In genomic region chr15:52283281-52283680, GRCh38 we compare ENCODE assay signal across 30 cellular contexts.
"Had no signal": no experiment of that assay in that cellular context is flagged by ENCODE, and none has a peak within 500 bp of the region (broad histone marks: within the 10 kb centered on the region; RNA-seq: fewer than 3 reads in every experiment).

No MANE protein-coding gene starts in this region.

- H3K4me3 ChIP-seq: left ventricle myocardium inferior, lung, neural progenitor cell, ovary, prostate gland, skin epidermis, stomach, thoracic aorta, tibial nerve, uterus had no signal

- H3K4me1 Mint-ChIP-seq: naive B cell; natural killer cell; stimulated activated naive B cell treated with anti-CD40 and anti-IgM and Interleukin-4, amounts not matched to agents 10 μg/mL and 1 μg/mL and 100 μg/mL, for 72 hours had no signal

- H3K27ac Mint-ChIP-seq: mesothelial cell of epicardium; naive B cell; natural killer cell; nephron progenitor cell; neural progenitor cell; stimulated activated naive B cell treated with anti-CD40 and anti-IgM and Interleukin-4, amounts not matched to agents 10 μg/mL and 1 μg/mL and 100 μg/mL, for 72 hours had no signal

- H3K4me1 ChIP-seq: tibial nerve, uterus had no signal

- H3K27me3 Mint-ChIP-seq: naive B cell; stimulated activated naive B cell treated with anti-CD40 and anti-IgM and Interleukin-4, amounts not matched to agents 10 μg/mL and 1 μg/mL and 100 μg/mL, for 72 hours; type B pancreatic cell had no signal

- H3K9me3 ChIP-seq: left ventricle myocardium inferior, neutrophil, ovary, prostate gland, stomach, thoracic aorta, tibial nerve, uterus had no signal

- H3K9me3 Mint-ChIP-seq: naive B cell; natural killer cell; stimulated activated naive B cell treated with anti-CD40 and anti-IgM and Interleukin-4, amounts not matched to agents 10 μg/mL and 1 μg/mL and 100 μg/mL, for 72 hours; type B pancreatic cell had no signal

- DNase-seq: hippocampal formation; kidney; left colon; left ventricle myocardium inferior; mesendoderm; naive B cell; natural killer cell; nephron progenitor cell; ovary; posterior cingulate gyrus; retina; right cardiac atrium; stimulated activated CD4-positive, alpha-beta T cell treated with anti-CD3 and anti-CD28 coated beads, Interleukin-12 subunit alpha, Interleukin-12 subunit beta, amount 100 ng/mL, for 4 hours; stimulated activated CD4-positive, alpha-beta T cell treated with anti-CD3 and anti-CD28 coated beads, Interleukin-15, amount 100 ng/mL, for 24 hours; stimulated activated CD4-positive, alpha-beta T cell treated with anti-CD3 and anti-CD28 coated beads, Interleukin-2, amount 100 ng/mL, for 24 hours; stimulated activated CD4-positive, alpha-beta T cell treated with anti-CD3 and anti-CD28 coated beads, Interleukin-4, amount 100 ng/mL, for 1 hour; stimulated activated naive B cell treated with anti-CD40 and anti-IgM and Interleukin-4, amounts not matched to agents 10 μg/mL and 1 μg/mL and 100 μg/mL, for 72 hours; stimulated activated naive CD8-positive, alpha-beta T cell treated with anti-CD3 and anti-CD28 coated beads, Interleukin-15, Interleukin-2, amounts not matched to agents 100 U/mL and 50 U/mL, for 24 hours; stomach; uterus had no signal

- H3K36me3 Mint-ChIP-seq: naive B cell; natural killer cell; stimulated activated naive B cell treated with anti-CD40 and anti-IgM and Interleukin-4, amounts not matched to agents 10 μg/mL and 1 μg/mL and 100 μg/mL, for 72 hours had no signal

- H3K4me3 Mint-ChIP-seq: mesothelial cell of epicardium; naive B cell; natural killer cell; nephron progenitor cell; neural progenitor cell; stimulated activated naive B cell treated with anti-CD40 and anti-IgM and Interleukin-4, amounts not matched to agents 10 μg/mL and 1 μg/mL and 100 μg/mL, for 72 hours; type B pancreatic cell had no signal

- ATAC-seq: left colon; natural killer cell; right cardiac atrium; sciatic nerve; stimulated activated naive B cell treated with anti-CD40 and anti-IgM and Interleukin-4, amounts not matched to agents 10 μg/mL and 1 μg/mL and 100 μg/mL, for 72 hours; stimulated activated naive CD8-positive, alpha-beta T cell treated with anti-CD3 and anti-CD28 coated beads, Interleukin-15, Interleukin-2, amounts not matched to agents 100 U/mL and 50 U/mL, for 24 hours had no signal

- H3K27ac ChIP-seq: left ventricle myocardium inferior, neural progenitor cell, neutrophil, ovary, prostate gland, skin epidermis, stomach, thoracic aorta, tibial nerve, uterus had no signal

- H3K27me3 ChIP-seq: neural progenitor cell, neutrophil, ovary, stomach, tibial nerve, uterus had no signal

- H3K36me3 ChIP-seq: neural progenitor cell, neutrophil, ovary, prostate gland, thoracic aorta, tibial nerve, uterus had no signal
